ENCODE assay signal across 1 cellular context in the genomic region with DNA sequence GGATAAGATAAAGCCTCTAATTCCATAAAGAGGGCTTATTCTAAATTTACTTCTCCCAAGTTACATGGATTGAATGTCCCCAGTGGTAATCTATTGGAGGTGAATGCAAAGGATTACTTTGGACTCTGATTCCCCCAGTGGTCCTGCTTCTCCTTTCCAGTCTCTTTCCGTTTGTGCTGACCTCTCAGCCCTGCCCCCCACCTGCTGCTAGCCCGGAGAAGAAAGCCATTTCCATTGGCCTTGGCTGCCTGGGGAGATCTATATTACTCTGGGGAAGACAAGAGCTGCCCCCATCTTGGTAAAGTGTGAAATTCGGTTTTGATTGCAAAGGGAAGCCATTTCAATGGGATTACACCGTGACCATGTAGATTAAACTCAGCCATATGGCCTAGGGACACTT.
TF ChIP-seq lines count a peak whose summit lies in the region.

No MANE protein-coding gene starts in this region.

TF ChIP-seq in GM23338, 12 proteins besides CTCF, POLR2A, EP300 and RAD21 (continued from another document):
- TF ChIP-seq ZNF462 (CRISPR knock-in tag; IDR thresholded peaks at IDR 0.05) = no peak
